In genomic region chr7:118041336-118041878, GRCh38 we compare ENCODE assay signal across 16 cellular contexts.
A peak's percentile ranks its signal among the peaks of the same experiment; 100 is the strongest.
DNase-seq lines count a peak whose midpoint lies in the region; ATAC-seq and TF ChIP-seq lines count a peak whose summit lies in the region.
"Had no signal": no experiment of that assay in that cellular context is flagged by ENCODE, and none has a peak within 500 bp of the region (broad histone marks: within the 10 kb centered on the region; RNA-seq: fewer than 3 reads in every experiment).

No MANE protein-coding gene starts in this region.

- H3K27ac ChIP-seq in VCaP (peak overlapping the region; percentile 54), foreskin keratinocyte (no peak overlapping the region)
- H3K27ac ChIP-seq: BLaER1 had no signal

- H3K4me1 ChIP-seq in foreskin keratinocyte: no peaks in the 10 kb centered on the region
- H3K4me1 ChIP-seq: BLaER1 had no signal

- in situ Hi-C loops in G401 (cut with HindIII; ENCODE audit: low sequenced_read_pairs): no loop called here

- peak; percentile 59 for ATAC-seq in foreskin keratinocyte

- H3K27me3 ChIP-seq in foreskin keratinocyte: peaks cover 21% of the 10 kb centered on the region
- H3K27me3 ChIP-seq: BLaER1 had no signal

- peak; percentile 99 for DNase-seq in G401 (ENCODE audit: low spot score)
- DNase-seq in NCI-H1105 (lab: John Stamatoyannopoulos, UW): peak; percentile 41
- DNase-seq in foreskin keratinocyte: peak; percentile 35 to 52
- no peak for DNase-seq in HT-29 (ENCODE audit: low spot score)
- DNase-seq in SW480 (ENCODE audit: low spot score): no peak
- DNase-seq in activated naive CD4-positive, alpha-beta T cell (lab: John Stamatoyannopoulos, UW): no peak
- DNase-seq: CD8-positive, alpha-beta memory T cell; HCEC 1CT; IMR-90; Kasumi-1; NCI-H187; NCI-H526 treated with DMSO at 0.1 percent for 48 hours; SHP77 treated with DMSO at 0.1 percent for 48 hours; T-helper 2 cell had no signal

- TF ChIP-seq CTCF in VCaP (conservative IDR thresholded peaks at IDR 0.05) (no peak), foreskin keratinocyte (conservative IDR thresholded peaks at IDR 0.05) (no peak)

Comparison
In these comparisons a context has a peak if more than half of its experiments do, and no peak if none do; other contexts are left out.
1. DNase-seq: peak in G401 (single experiment), NCI-H1105 (single experiment) and foreskin keratinocyte (2 of 2); none in HT-29 (single experiment), SW480 (single experiment) and activated naive CD4-positive, alpha-beta T cell (0 of 4).